ENCODE assay signal across 9 cellular contexts in the genomic region with DNA sequence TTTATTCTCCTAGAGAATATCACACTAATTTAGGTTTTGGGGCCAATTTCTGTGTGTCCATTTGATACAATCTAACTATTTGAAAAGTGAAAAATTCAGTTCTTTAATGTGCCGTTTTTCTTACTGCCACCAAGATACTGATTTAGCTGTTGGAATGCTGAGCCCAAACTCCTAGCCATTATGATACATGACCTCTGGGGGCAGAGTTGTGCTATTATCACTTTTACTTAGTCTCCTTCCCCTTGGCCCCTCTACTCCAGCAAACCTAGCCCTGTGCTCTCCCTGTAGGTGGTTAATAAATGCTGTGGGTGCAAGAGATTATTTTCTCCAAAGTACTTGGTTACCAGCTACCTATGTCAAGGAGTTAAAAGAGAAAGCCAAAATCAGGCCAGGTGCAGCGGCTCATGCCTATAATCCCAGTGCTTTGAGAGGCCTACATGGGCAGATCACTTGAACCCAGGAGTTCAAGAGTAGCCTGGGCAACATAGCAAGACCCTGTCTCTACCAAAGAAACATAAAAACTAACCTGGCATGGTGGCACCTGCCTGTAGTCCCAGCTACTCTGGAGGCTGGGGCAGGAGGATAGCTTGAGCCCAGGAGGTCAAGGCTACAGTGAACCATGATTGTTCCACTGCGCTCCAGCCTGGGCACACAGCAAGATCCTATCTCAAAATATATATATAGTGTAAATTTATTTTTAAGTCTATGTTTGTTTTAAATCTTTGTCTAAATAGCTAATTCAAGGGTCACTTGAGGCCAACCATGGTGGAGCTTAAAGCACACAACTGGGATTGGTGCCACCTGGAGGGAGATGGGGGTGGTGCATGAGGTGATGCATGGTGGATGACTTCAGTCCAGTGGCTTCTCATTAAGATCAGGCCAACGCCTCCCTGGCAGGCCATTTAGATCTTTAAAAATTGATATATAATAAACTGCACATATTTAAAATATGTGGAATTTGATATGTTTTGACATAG.
DNase-seq lines count a peak whose midpoint lies in the region; ATAC-seq, FAIRE-seq and TF ChIP-seq lines count a peak whose summit lies in the region.
"Had no signal": no experiment of that assay in that cellular context is flagged by ENCODE, and none has a peak within 500 bp of the region (broad histone marks: within the 10 kb centered on the region; RNA-seq: fewer than 3 reads in every experiment).

No MANE protein-coding gene starts in this region.

- H3K27ac ChIP-seq in WERI-Rb-1, result no peak overlapping the region
- no peak overlapping the region for H3K27ac ChIP-seq in psoas muscle
- H3K27ac ChIP-seq: ovary had no signal

- TF ChIP-seq CTCF in WERI-Rb-1 (IDR thresholded peaks at IDR 0.05; ENCODE audit: low read depth, low read length), result peak; percentile 62
- TF ChIP-seq CTCF in psoas muscle (IDR thresholded peaks at IDR 0.05), result peak; percentile 53

- WGBS in psoas muscle, 3 donors, result 84 to 89% (median 84%) methylated on average over 4 of the region's 4 CpGs

- no peak for FAIRE-seq in frontal cortex (lab: Jason Lieb, UNC)

- no peak overlapping the region for H3K27ac Mint-ChIP-seq in stimulated activated memory B cell treated with anti-CD40 and anti-IgM and Interleukin-4, amounts not matched to agents 10 μg/mL and 1 μg/mL and 100 μg/mL, for 72 hours

- peaks cover 39% of the 10 kb centered on the region for H3K27me3 Mint-ChIP-seq in stimulated activated memory B cell treated with anti-CD40 and anti-IgM and Interleukin-4, amounts not matched to agents 10 μg/mL and 1 μg/mL and 100 μg/mL, for 72 hours

- H3K36me3 Mint-ChIP-seq in stimulated activated memory B cell treated with anti-CD40 and anti-IgM and Interleukin-4, amounts not matched to agents 10 μg/mL and 1 μg/mL and 100 μg/mL, for 72 hours, result no peaks in the 10 kb centered on the region

- H3K9me3 Mint-ChIP-seq in stimulated activated memory B cell treated with anti-CD40 and anti-IgM and Interleukin-4, amounts not matched to agents 10 μg/mL and 1 μg/mL and 100 μg/mL, for 72 hours, result peaks cover 3% of the 10 kb centered on the region

- intact Hi-C loops in psoas muscle (cut with DNase I), result loop anchor here (5.0 kb wide), 2 partner anchors 67 to 162 kb away; no protein-coding TSS in a partner anchor

- H3K36me3 ChIP-seq in WERI-Rb-1, result no peaks in the 10 kb centered on the region
- H3K36me3 ChIP-seq in psoas muscle (ENCODE audit: insufficient read depth in 1 of 2, low read depth in 1 of 2), result no peaks in the 10 kb centered on the region
- H3K36me3 ChIP-seq: ovary had no signal

- ATAC-seq in HG03342 (IDR thresholded peaks at IDR 0.05; ENCODE audit: unreplicated experiment) (peak; percentile 52), esophagus mucosa (peak; percentile 48), psoas muscle (peak in 3 of 4 donors; percentile 76 to 86 (median 77)), GM21526 (IDR thresholded peaks at IDR 0.05; ENCODE audit: low FRiP score, unreplicated experiment) (no peak)
- no peak for ATAC-seq in stimulated activated memory B cell treated with anti-CD40 and anti-IgM and Interleukin-4, amounts not matched to agents 10 μg/mL and 1 μg/mL and 100 μg/mL, for 72 hours

- no peak overlapping the region for H3K4me3 Mint-ChIP-seq in stimulated activated memory B cell treated with anti-CD40 and anti-IgM and Interleukin-4, amounts not matched to agents 10 μg/mL and 1 μg/mL and 100 μg/mL, for 72 hours

- H3K4me3 ChIP-seq in WERI-Rb-1 (ENCODE audit: low read depth, low read length), result no peak overlapping the region
- no peak overlapping the region for H3K4me3 ChIP-seq in psoas muscle
- H3K4me3 ChIP-seq: ovary had no signal

- H3K27me3 ChIP-seq in WERI-Rb-1 (ENCODE audit: insufficient read depth, low read depth, severe bottlenecking) (no peaks in the 10 kb centered on the region), psoas muscle (ENCODE audit: insufficient read depth in 3 of 3, low read length in 2 of 3) (no peaks in the 10 kb centered on the region)
- H3K27me3 ChIP-seq: ovary had no signal

- H3K9me3 ChIP-seq in WERI-Rb-1 (ENCODE audit: severe bottlenecking) (no peaks in the 10 kb centered on the region), psoas muscle (no peaks in the 10 kb centered on the region)
- H3K9me3 ChIP-seq: ovary had no signal

- peaks cover under 1% of the 10 kb centered on the region for H3K4me1 Mint-ChIP-seq in stimulated activated memory B cell treated with anti-CD40 and anti-IgM and Interleukin-4, amounts not matched to agents 10 μg/mL and 1 μg/mL and 100 μg/mL, for 72 hours

- no peaks in the 10 kb centered on the region for H3K4me1 ChIP-seq in psoas muscle

- DNase-seq in EH (ENCODE audit: low read depth), result peak; percentile 41
- peak; percentile 43 for DNase-seq in WERI-Rb-1
- peak; percentile 19 to 61 for DNase-seq in psoas muscle
- no peak for DNase-seq in frontal cortex (ENCODE audit: low spot score in 2 of 2)

Comparison
In these comparisons a context has a peak if more than half of its experiments do, and no peak if none do; other contexts are left out.
1. DNase-seq: peak in EH (single experiment), WERI-Rb-1 (single experiment) and psoas muscle (2 of 2); none in frontal cortex (0 of 2).
2. ATAC-seq: peak in HG03342 (single experiment), esophagus mucosa (single experiment) and psoas muscle (3 of 4); none in GM21526 (single experiment) and stimulated activated memory B cell treated with anti-CD40 and anti-IgM and Interleukin-4, amounts not matched to agents 10 μg/mL and 1 μg/mL and 100 μg/mL, for 72 hours (single experiment).